19 cellular contexts compared by ENCODE assay signal in genomic region chr12:95484524-95484923, GRCh38. TPM values are rescaled to one million over a fixed set of nuclear protein-coding genes. Genes with fewer than 3 reads are reported as not detected.
DNase-seq lines count a peak whose midpoint lies in the region; TF ChIP-seq lines count a peak whose summit lies in the region.
"Had no signal": no experiment of that assay in that cellular context is flagged by ENCODE, and none has a peak within 500 bp of the region (broad histone marks: within the 10 kb centered on the region; RNA-seq: fewer than 3 reads in every experiment).

No MANE protein-coding gene starts in this region.

- H3K4me3 Mint-ChIP-seq in activated T-cell treated with anti-CD3 and anti-CD28 coated beads, Interleukin-2, amount 50 U/mL, for 24 hours: no peak overlapping the region
- H3K4me3 Mint-ChIP-seq in osteocyte (ENCODE audit: unreplicated experiment): no peak overlapping the region
- H3K4me3 Mint-ChIP-seq in CD14-positive monocyte: no peak overlapping the region
- H3K4me3 Mint-ChIP-seq: H9, nephron progenitor cell had no signal

- intact Hi-C loops in CD14-positive monocyte (cut with micrococcal nuclease): no loop called here

- peaks cover 94% of the 10 kb centered on the region for H3K36me3 Mint-ChIP-seq in activated T-cell treated with anti-CD3 and anti-CD28 coated beads, Interleukin-2, amount 50 U/mL, for 24 hours (ENCODE audit: low read depth)
- H3K36me3 Mint-ChIP-seq in osteocyte (ENCODE audit: unreplicated experiment): peaks cover 28% of the 10 kb centered on the region
- H3K36me3 Mint-ChIP-seq in CD14-positive monocyte: peaks cover 54 to 67% of the 10 kb centered on the region in 2 donors

- no peaks in the 10 kb centered on the region for H3K9me3 Mint-ChIP-seq in activated T-cell treated with anti-CD3 and anti-CD28 coated beads, Interleukin-2, amount 50 U/mL, for 24 hours
- H3K9me3 Mint-ChIP-seq in osteocyte (ENCODE audit: unreplicated experiment) (no peaks in the 10 kb centered on the region), CD14-positive monocyte (no peaks in the 10 kb centered on the region)
- H3K9me3 Mint-ChIP-seq: H9, nephron progenitor cell had no signal

- no peaks in the 10 kb centered on the region for H3K27me3 Mint-ChIP-seq in activated T-cell treated with anti-CD3 and anti-CD28 coated beads, Interleukin-2, amount 50 U/mL, for 24 hours
- H3K27me3 Mint-ChIP-seq in osteocyte (ENCODE audit: unreplicated experiment) (no peaks in the 10 kb centered on the region), CD14-positive monocyte (ENCODE audit: low read depth in 3 of 3) (no peaks in the 10 kb centered on the region)

- DNase-seq in activated T-cell treated with anti-CD3 and anti-CD28 coated beads, Interleukin-2, amount 50 U/mL, for 24 hours: no peak
- DNase-seq in activated T-cell treated with anti-CD3 and anti-CD28 coated beads, Interleukin-2, amount 50 U/mL, for 1 hour: no peak
- DNase-seq in NCI-H2029 treated with DMSO at 0.1 percent for 48 hours (lab: John Stamatoyannopoulos, UW): peak; percentile 64
- DNase-seq in dedifferentiated amniotic fluid mesenchymal stem cell (ENCODE audit: extremely low spot score): peak; percentile 68
- no peak for DNase-seq in osteocyte (ENCODE audit: extremely low spot score, unreplicated experiment)
- no peak for DNase-seq in retina
- DNase-seq in CD14-positive monocyte (ENCODE audit: low spot score): no peak
- no peak for DNase-seq in HPDE6-E6E7 (ENCODE audit: extremely low spot score)
- DNase-seq: activated effector memory CD4-positive, alpha-beta T cell treated with Interleukin-2 at 50 U/mL for 16 hours; anterior cingulate cortex; C1 segment of cervical spinal cord; glutamatergic neuron; H9; NCI-H187; NCI-H446 treated with DMSO at 0.1 percent for 48 hours; nephron progenitor cell; NK-92 treated with Interleukin-12 subunit alpha and Interleukin-12 subunit beta, amount 100 ng/mL, for 24 hours; psoas muscle; T-helper 9 cell had no signal

- H3K27ac Mint-ChIP-seq in activated T-cell treated with anti-CD3 and anti-CD28 coated beads, Interleukin-2, amount 50 U/mL, for 24 hours: peak overlapping the region; percentile 44
- peak overlapping the region; percentile 28 for H3K27ac Mint-ChIP-seq in osteocyte (ENCODE audit: unreplicated experiment)
- H3K27ac Mint-ChIP-seq in CD14-positive monocyte: peak overlapping the region in 1 of 7 donors; percentile 38
- H3K27ac Mint-ChIP-seq: H9, nephron progenitor cell had no signal

- H3K4me1 Mint-ChIP-seq in activated T-cell treated with anti-CD3 and anti-CD28 coated beads, Interleukin-2, amount 50 U/mL, for 24 hours (ENCODE audit: low read depth): peaks cover 36% of the 10 kb centered on the region
- H3K4me1 Mint-ChIP-seq in osteocyte (ENCODE audit: unreplicated experiment) (peaks cover 19% of the 10 kb centered on the region), CD14-positive monocyte (peaks cover 13% of the 10 kb centered on the region)
- H3K4me1 Mint-ChIP-seq: nephron progenitor cell had no signal

- no peak for TF ChIP-seq CTCF in osteocyte (IDR thresholded peaks at IDR 0.05)
- no peak for TF ChIP-seq CTCF in CD14-positive monocyte (IDR thresholded peaks at IDR 0.05)

RNA-seq across cellular contexts. Expression of gene METAP2, which starts 10.6 kb away (rescaled TPM):
- 71.0 and 76.6 TPM in 2 replicates for total RNA-seq in osteocyte
- polyA plus RNA-seq in CD14-positive monocyte: 10 to 100 TPM; 19.9 to 26.0 TPM

Comparison
In these comparisons a context has a peak if more than half of its experiments do, and no peak if none do; other contexts are left out.
1. DNase-seq: peak in NCI-H2029 treated with DMSO at 0.1 percent for 48 hours (single experiment) and dedifferentiated amniotic fluid mesenchymal stem cell (single experiment); none in activated T-cell treated with anti-CD3 and anti-CD28 coated beads, Interleukin-2, amount 50 U/mL, for 24 hours (single experiment), activated T-cell treated with anti-CD3 and anti-CD28 coated beads, Interleukin-2, amount 50 U/mL, for 1 hour (single experiment), osteocyte (single experiment), retina (single experiment), CD14-positive monocyte (single experiment) and HPDE6-E6E7 (single experiment).